Comparison of ENCODE assay signal across 1 cellular context in genomic region chr6:147192278-147192911, GRCh38.
A peak's percentile ranks its signal among the peaks of the same experiment; 100 is the strongest.
TF ChIP-seq lines count a peak whose summit lies in the region.

No MANE protein-coding gene starts in this region.

TF ChIP-seq in HepG2, 621 proteins besides CTCF, POLR2A, EP300 and RAD21 (continued from another document):
- TF ChIP-seq, protein P1, sequence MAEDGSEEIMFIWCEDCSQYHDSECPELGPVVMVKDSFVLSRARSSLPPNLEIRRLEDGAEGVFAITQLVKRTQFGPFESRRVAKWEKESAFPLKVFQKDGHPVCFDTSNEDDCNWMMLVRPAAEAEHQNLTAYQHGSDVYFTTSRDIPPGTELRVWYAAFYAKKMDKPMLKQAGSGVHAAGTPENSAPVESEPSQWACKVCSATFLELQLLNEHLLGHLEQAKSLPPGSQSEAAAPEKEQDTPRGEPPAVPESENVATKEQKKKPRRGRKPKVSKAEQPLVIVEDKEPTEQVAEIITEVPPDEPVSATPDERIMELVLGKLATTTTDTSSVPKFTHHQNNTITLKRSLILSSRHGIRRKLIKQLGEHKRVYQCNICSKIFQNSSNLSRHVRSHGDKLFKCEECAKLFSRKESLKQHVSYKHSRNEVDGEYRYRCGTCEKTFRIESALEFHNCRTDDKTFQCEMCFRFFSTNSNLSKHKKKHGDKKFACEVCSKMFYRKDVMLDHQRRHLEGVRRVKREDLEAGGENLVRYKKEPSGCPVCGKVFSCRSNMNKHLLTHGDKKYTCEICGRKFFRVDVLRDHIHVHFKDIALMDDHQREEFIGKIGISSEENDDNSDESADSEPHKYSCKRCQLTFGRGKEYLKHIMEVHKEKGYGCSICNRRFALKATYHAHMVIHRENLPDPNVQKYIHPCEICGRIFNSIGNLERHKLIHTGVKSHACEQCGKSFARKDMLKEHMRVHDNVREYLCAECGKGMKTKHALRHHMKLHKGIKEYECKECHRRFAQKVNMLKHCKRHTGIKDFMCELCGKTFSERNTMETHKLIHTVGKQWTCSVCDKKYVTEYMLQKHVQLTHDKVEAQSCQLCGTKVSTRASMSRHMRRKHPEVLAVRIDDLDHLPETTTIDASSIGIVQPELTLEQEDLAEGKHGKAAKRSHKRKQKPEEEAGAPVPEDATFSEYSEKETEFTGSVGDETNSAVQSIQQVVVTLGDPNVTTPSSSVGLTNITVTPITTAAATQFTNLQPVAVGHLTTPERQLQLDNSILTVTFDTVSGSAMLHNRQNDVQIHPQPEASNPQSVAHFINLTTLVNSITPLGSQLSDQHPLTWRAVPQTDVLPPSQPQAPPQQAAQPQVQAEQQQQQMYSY (CRISPR knock-in tag; IDR thresholded peaks at IDR 0.05), result peak; percentile 95
- TF ChIP-seq, protein P2, sequence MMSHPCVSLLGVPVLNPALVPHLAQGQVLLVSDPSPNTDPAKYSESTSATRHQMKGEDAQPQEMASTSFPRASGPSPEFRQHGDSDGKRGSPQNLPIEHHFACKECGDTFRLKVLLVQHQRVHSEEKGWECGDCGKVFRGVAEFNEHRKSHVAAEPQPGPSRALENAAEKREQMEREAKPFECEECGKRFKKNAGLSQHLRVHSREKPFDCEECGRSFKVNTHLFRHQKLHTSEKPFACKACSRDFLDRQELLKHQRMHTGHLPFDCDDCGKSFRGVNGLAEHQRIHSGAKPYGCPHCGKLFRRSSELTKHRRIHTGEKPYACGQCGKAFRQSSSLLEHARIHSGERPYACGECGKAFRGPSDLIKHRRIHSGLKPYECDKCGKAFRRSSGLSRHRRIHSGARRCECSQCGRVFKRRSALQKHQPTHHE (CRISPR knock-in tag; IDR thresholded peaks at IDR 0.05; ENCODE audit: borderline replicate concordance), result no peak
- 0 out of 2 replicates have a peak, but pooled peaks have one; percentile 45 for TF ChIP-seq SP5 (CRISPR knock-in tag; IDR thresholded peaks at IDR 0.05; ENCODE audit: borderline replicate concordance, low read depth)
- TF ChIP-seq AHR (CRISPR knock-in tag; IDR thresholded peaks at IDR 0.05), result no peak
- peak in 1 of 2 experiments; percentile 99; a peak in 2 of 4 replicates for TF ChIP-seq ATF4 (CRISPR knock-in tag; IDR thresholded peaks at IDR 0.05)
- TF ChIP-seq FOXP1 (IDR thresholded peaks at IDR 0.05), result peak; percentile 67
- peak; percentile 99 for TF ChIP-seq FOXP1 (CRISPR knock-in tag; IDR thresholded peaks at IDR 0.05)
- TF ChIP-seq SOX5 (CRISPR knock-in tag; IDR thresholded peaks at IDR 0.05; ENCODE audit: borderline replicate concordance), result peak; percentile 93
- TF ChIP-seq ZNF142 (CRISPR knock-in tag; IDR thresholded peaks at IDR 0.05), result peak; percentile 77; the same call in 1 of the 2 replicates
- peak; percentile 91 for TF ChIP-seq NCOA2 (CRISPR knock-in tag; IDR thresholded peaks at IDR 0.05)
- 0 out of 2 replicates have a peak, but pooled peaks have one; percentile 33 for TF ChIP-seq ZNF441 (CRISPR knock-in tag; IDR thresholded peaks at IDR 0.05; ENCODE audit: borderline replicate concordance)
- TF ChIP-seq, protein P3, sequence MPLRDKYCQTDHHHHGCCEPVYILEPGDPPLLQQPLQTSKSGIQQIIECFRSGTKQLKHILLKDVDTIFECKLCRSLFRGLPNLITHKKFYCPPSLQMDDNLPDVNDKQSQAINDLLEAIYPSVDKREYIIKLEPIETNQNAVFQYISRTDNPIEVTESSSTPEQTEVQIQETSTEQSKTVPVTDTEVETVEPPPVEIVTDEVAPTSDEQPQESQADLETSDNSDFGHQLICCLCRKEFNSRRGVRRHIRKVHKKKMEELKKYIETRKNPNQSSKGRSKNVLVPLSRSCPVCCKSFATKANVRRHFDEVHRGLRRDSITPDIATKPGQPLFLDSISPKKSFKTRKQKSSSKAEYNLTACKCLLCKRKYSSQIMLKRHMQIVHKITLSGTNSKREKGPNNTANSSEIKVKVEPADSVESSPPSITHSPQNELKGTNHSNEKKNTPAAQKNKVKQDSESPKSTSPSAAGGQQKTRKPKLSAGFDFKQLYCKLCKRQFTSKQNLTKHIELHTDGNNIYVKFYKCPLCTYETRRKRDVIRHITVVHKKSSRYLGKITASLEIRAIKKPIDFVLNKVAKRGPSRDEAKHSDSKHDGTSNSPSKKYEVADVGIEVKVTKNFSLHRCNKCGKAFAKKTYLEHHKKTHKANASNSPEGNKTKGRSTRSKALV (CRISPR knock-in tag; IDR thresholded peaks at IDR 0.05), result peak; percentile 77; the same call in 1 of the 2 replicates
- TF ChIP-seq, protein P4, sequence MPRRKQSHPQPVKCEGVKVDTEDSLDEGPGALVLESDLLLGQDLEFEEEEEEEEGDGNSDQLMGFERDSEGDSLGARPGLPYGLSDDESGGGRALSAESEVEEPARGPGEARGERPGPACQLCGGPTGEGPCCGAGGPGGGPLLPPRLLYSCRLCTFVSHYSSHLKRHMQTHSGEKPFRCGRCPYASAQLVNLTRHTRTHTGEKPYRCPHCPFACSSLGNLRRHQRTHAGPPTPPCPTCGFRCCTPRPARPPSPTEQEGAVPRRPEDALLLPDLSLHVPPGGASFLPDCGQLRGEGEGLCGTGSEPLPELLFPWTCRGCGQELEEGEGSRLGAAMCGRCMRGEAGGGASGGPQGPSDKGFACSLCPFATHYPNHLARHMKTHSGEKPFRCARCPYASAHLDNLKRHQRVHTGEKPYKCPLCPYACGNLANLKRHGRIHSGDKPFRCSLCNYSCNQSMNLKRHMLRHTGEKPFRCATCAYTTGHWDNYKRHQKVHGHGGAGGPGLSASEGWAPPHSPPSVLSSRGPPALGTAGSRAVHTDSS (CRISPR knock-in tag; conservative IDR thresholded peaks at IDR 0.05), result no peak
- TF ChIP-seq KDM4B (CRISPR knock-in tag; IDR thresholded peaks at IDR 0.05), result peak; percentile 62; the same call in 1 of the 2 replicates
- 0 out of 2 replicates have a peak, but pooled peaks have one; percentile 51 for TF ChIP-seq ATF2 (CRISPR knock-in tag; IDR thresholded peaks at IDR 0.05)
- no peak for TF ChIP-seq KLF12 (CRISPR knock-in tag; IDR thresholded peaks at IDR 0.05; ENCODE audit: borderline replicate concordance)
- peak; percentile 79 for TF ChIP-seq ZMYM4 (CRISPR knock-in tag; IDR thresholded peaks at IDR 0.05)
- peak; percentile 90; the same call in 1 of the 2 replicates for TF ChIP-seq DNMT3B (CRISPR knock-in tag; conservative IDR thresholded peaks at IDR 0.05)
- no peak for TF ChIP-seq GABPA (IDR thresholded peaks at IDR 0.05; ENCODE audit: low read depth, low read length)
- peak; percentile 35 for TF ChIP-seq GABPA (CRISPR knock-in tag; IDR thresholded peaks at IDR 0.05; ENCODE audit: low read depth)
- peak; percentile 48; the same call in 1 of the 2 replicates for TF ChIP-seq ZNF724P (CRISPR knock-in tag; IDR thresholded peaks at IDR 0.05; ENCODE audit: borderline replicate concordance)
- TF ChIP-seq, protein P5, sequence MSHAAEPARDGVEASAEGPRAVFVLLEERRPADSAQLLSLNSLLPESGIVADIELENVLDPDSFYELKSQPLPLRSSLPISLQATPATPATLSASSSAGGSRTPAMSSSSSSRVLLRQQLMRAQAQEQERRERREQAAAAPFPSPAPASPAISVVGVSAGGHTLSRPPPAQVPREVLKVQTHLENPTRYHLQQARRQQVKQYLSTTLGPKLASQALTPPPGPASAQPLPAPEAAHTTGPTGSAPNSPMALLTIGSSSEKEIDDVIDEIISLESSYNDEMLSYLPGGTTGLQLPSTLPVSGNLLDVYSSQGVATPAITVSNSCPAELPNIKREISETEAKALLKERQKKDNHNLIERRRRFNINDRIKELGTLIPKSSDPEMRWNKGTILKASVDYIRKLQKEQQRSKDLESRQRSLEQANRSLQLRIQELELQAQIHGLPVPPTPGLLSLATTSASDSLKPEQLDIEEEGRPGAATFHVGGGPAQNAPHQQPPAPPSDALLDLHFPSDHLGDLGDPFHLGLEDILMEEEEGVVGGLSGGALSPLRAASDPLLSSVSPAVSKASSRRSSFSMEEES (CRISPR knock-in tag; IDR thresholded peaks at IDR 0.05), result 0 out of 2 replicates have a peak, but pooled peaks have one; percentile 48
- no peak for TF ChIP-seq ZBTB3 (CRISPR knock-in tag; IDR thresholded peaks at IDR 0.05; ENCODE audit: borderline replicate concordance, low read depth)
- peak; percentile 98 for TF ChIP-seq FOXA1 (IDR thresholded peaks at IDR 0.05)
- TF ChIP-seq FOXA1 (CRISPR knock-in tag; IDR thresholded peaks at IDR 0.05), result peak; percentile 97
- peak; percentile 74; the same call in 1 of the 2 replicates for TF ChIP-seq GATA4 (IDR thresholded peaks at IDR 0.05; ENCODE audit: borderline replicate concordance, low read depth)
- TF ChIP-seq ZNF232 (CRISPR knock-in tag; IDR thresholded peaks at IDR 0.05; ENCODE audit: borderline replicate concordance), result 0 out of 2 replicates have a peak, but pooled peaks have one; percentile 37
- TF ChIP-seq ZNF430 (CRISPR knock-in tag; IDR thresholded peaks at IDR 0.05), result no peak
- TF ChIP-seq ZNF564 (CRISPR knock-in tag; IDR thresholded peaks at IDR 0.05), result 0 out of 2 replicates have a peak, but pooled peaks have one; percentile 56
- TF ChIP-seq SP140L (CRISPR knock-in tag; IDR thresholded peaks at IDR 0.05; ENCODE audit: borderline replicate concordance), result no peak
- TF ChIP-seq, protein P6, sequence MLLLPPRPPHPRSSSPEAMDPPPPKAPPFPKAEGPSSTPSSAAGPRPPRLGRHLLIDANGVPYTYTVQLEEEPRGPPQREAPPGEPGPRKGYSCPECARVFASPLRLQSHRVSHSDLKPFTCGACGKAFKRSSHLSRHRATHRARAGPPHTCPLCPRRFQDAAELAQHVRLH (CRISPR knock-in tag; IDR thresholded peaks at IDR 0.05; ENCODE audit: borderline replicate concordance, low read depth), result peak; percentile 81; the same call in 1 of the 2 replicates
- TF ChIP-seq, protein P7, sequence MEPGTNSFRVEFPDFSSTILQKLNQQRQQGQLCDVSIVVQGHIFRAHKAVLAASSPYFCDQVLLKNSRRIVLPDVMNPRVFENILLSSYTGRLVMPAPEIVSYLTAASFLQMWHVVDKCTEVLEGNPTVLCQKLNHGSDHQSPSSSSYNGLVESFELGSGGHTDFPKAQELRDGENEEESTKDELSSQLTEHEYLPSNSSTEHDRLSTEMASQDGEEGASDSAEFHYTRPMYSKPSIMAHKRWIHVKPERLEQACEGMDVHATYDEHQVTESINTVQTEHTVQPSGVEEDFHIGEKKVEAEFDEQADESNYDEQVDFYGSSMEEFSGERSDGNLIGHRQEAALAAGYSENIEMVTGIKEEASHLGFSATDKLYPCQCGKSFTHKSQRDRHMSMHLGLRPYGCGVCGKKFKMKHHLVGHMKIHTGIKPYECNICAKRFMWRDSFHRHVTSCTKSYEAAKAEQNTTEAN (CRISPR knock-in tag; conservative IDR thresholded peaks at IDR 0.05), result peak; percentile 86; the same call in 1 of the 2 replicates
- 0 out of 2 replicates have a peak, but pooled peaks have one; percentile 49 for TF ChIP-seq IRF2 (CRISPR knock-in tag; IDR thresholded peaks at IDR 0.05)
- TF ChIP-seq ZNF570 (CRISPR knock-in tag; IDR thresholded peaks at IDR 0.05; ENCODE audit: borderline replicate concordance), result no peak
TF ChIP-seq in HepG2: peak in this region for 196.
